28 cellular contexts compared by ENCODE assay signal in the genomic region with DNA sequence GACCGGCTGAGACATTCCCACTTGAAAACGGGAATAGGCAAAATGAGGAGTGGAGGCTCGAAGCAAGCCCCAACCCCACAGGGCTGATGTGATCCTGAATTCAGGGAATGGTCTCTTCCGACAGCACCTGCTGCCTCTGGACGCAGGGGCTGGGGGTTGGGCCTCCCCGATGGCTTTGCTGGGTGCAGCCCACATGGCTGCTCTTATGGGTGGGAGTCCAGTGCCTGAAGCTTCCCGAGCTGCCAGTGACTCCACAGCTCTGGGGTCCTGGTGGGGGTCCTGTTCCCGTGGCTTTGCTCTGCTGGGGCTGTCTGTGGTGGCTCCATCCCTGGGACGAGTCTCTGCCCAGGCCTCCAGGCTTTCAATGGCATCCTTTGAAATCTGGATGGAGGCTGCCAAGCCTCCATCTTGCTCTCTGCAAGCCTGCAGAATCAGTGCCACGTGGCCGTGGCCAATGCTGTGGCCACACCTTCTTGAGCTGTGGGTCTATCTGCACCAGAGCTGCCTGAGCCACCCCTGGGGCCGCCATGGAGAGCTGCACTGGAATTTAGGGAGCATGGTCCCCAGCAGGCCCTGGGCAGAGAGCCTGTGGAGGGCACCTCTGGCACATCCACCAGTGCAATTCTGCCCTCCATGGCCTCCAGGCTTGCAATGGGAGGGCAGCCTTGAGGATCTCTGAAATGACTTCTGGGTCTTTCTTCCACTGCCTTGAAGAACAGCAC. TPM values are rescaled to one million over a fixed set of nuclear protein-coding genes. Genes with fewer than 3 reads are reported as not detected.
"Had no signal": no experiment of that assay in that cellular context is flagged by ENCODE, and none has a peak within 500 bp of the region (broad histone marks: within the 10 kb centered on the region; RNA-seq: fewer than 3 reads in every experiment).

No MANE protein-coding gene starts in this region.

- ATAC-seq: esophagus mucosa; heart right ventricle; left cardiac atrium; pancreas; right lobe of liver; stimulated activated memory B cell treated with anti-CD40 and anti-IgM and Interleukin-4, amounts not matched to agents 10 μg/mL and 1 μg/mL and 100 μg/mL, for 72 hours had no signal

- H3K27ac ChIP-seq: dorsolateral prefrontal cortex, heart right ventricle, left ventricle myocardium inferior, pancreas, prostate gland, right lobe of liver, tibial artery had no signal

- H3K27ac Mint-ChIP-seq: naive B cell; stimulated activated memory B cell treated with anti-CD40 and anti-IgM and Interleukin-4, amounts not matched to agents 10 μg/mL and 1 μg/mL and 100 μg/mL, for 72 hours; stimulated activated naive CD8-positive, alpha-beta T cell treated with anti-CD3 and anti-CD28 coated beads, Interleukin-15, Interleukin-2, amounts not matched to agents 100 ng/mL and 50 ng/mL, for 24 hours had no signal

- DNase-seq: central memory CD4-positive, alpha-beta T cell; cortex of kidney; effector CD8-positive, alpha-beta T cell; heart right ventricle; hypothalamus; left cardiac atrium; left ventricle myocardium inferior; mesenchymal stem cell; naive B cell; right lobe of liver; stimulated activated CD4-positive, alpha-beta T cell treated with anti-CD3 and anti-CD28 coated beads, Interleukin-15, amount 100 ng/mL, for 24 hours; stimulated activated CD4-positive, alpha-beta T cell treated with anti-CD3 and anti-CD28 coated beads, Interleukin-1b, Interleukin-23, amount 100 ng/mL, for 48 hours; stimulated activated CD4-positive, alpha-beta T cell treated with anti-CD3 and anti-CD28 coated beads, Interleukin-4, amount 100 ng/mL, for 24 hours had no signal

- H3K36me3 ChIP-seq: heart right ventricle, left ventricle myocardium inferior, pancreas, prostate gland, right lobe of liver, tibial artery had no signal

- H3K9me3 ChIP-seq: pancreas, prostate gland, right lobe of liver had no signal

- H3K4me3 ChIP-seq: dorsolateral prefrontal cortex, heart right ventricle, left ventricle myocardium inferior, lung, pancreas, prostate gland, right lobe of liver, tibial artery had no signal

- H3K27me3 ChIP-seq: dorsolateral prefrontal cortex, pancreas, right lobe of liver had no signal

- H3K4me1 ChIP-seq: pancreas, prostate gland, right lobe of liver had no signal

- H3K4me3 Mint-ChIP-seq: naive B cell; stimulated activated memory B cell treated with anti-CD40 and anti-IgM and Interleukin-4, amounts not matched to agents 10 μg/mL and 1 μg/mL and 100 μg/mL, for 72 hours; stimulated activated naive CD8-positive, alpha-beta T cell treated with anti-CD3 and anti-CD28 coated beads, Interleukin-15, Interleukin-2, amounts not matched to agents 100 ng/mL and 50 ng/mL, for 24 hours had no signal

RNA-seq across cellular contexts. Expression of a gene that starts 55.5 kb away (rescaled TPM):
- total RNA-seq: chondrocyte, fibroblast of lung, glomerular endothelial cell, heart right ventricle, left cardiac atrium, left ventricle myocardium inferior, lung, right lobe of liver, temporal lobe, urinary bladder had no signal
- polyA plus RNA-seq: fibroblast of lung, keratinocyte, neural cell had no signal
